Comparison of ENCODE assay signal across 8 cellular contexts in genomic region chr15:22757440-22758071, GRCh38. TPM values are rescaled to one million over a fixed set of nuclear protein-coding genes. Genes with fewer than 3 reads are reported as not detected.
DNase-seq lines count a peak whose midpoint lies in the region; ATAC-seq, FAIRE-seq and TF ChIP-seq lines count a peak whose summit lies in the region.
"Not testable (repeated sequence)": the region's sequence is repeated elsewhere in the genome, so short reads cannot be mapped to it uniquely, and the experiment has no call there.

No MANE protein-coding gene starts in this region.

- not testable (repeated sequence) for TF ChIP-seq CTCF in A549 (IDR thresholded peaks at IDR 0.05)

- FAIRE-seq in A549 (lab: Jason Lieb, UNC); small intestine (lab: Jason Lieb, UNC): not testable (repeated sequence)

- POLR2A ChIA-PET in A549 (lab: Yijun Ruan, JAX): not testable (repeated sequence)

- ATAC-seq in A549 (peak; percentile 93 to 99), GM18502 (IDR thresholded peaks at IDR 0.05; ENCODE audit: poor library complexity, unreplicated experiment) (peak; percentile 89), HG03025 (IDR thresholded peaks at IDR 0.05; ENCODE audit: low FRiP score, unreplicated experiment) (peak; percentile 49), left lobe of liver (peak; percentile 68)

- H3K27ac ChIP-seq in A549: peak overlapping the region; percentile 44 to 59; a peak in 2 of 6 replicates
- H3K27ac ChIP-seq in small intestine (ENCODE audit: low read depth in 1 of 2, low read length in 1 of 2): not testable (repeated sequence)

- not testable (repeated sequence) for TF ChIP-seq RAD21 in A549 (conservative IDR thresholded peaks at IDR 0.05 in 1 of 2, IDR thresholded peaks at IDR 0.05 in 1 of 2)

- peak in 1 of 2 experiments; percentile 38 for DNase-seq in A549 (ENCODE audit: low read depth in 1 of 2, low spot score in 1 of 2)
- peak; percentile 81 for DNase-seq in NCI-H748 (lab: John Stamatoyannopoulos, UW; ENCODE audit: unreplicated experiment)
- DNase-seq in activated T-cell treated with anti-CD3 and anti-CD28 coated beads for 1 hour (ENCODE audit: low read depth): peak; percentile 27
- DNase-seq in dermis blood vessel endothelial cell: peak; percentile 58
- peak; percentile 49 for DNase-seq in left lobe of liver (ENCODE audit: low spot score)
- DNase-seq in small intestine: peak; percentile 20

- peak overlapping the region; percentile 100 for H3K4me2 ChIP-seq in A549

- CTCF ChIA-PET in A549 (lab: Yijun Ruan, JAX): not testable (repeated sequence)

- H3K27me3 ChIP-seq in small intestine (ENCODE audit: control insufficient read depth in 2 of 2, insufficient read depth in 2 of 2, low read length in 2 of 2): not testable (repeated sequence)

- H3K4me3 ChIP-seq in A549 (peak overlapping the region; percentile 55), small intestine (ENCODE audit: low read depth in 1 of 2, low read length in 2 of 2) (peak overlapping the region in 1 of 2 donors; percentile 47)

- not testable (repeated sequence) for H3K4me1 ChIP-seq in A549; small intestine (ENCODE audit: control insufficient read depth in 2 of 2, insufficient read depth in 1 of 2, low read depth in 1 of 2, low read length in 1 of 2)

- TF ChIP-seq POLR2A in A549 (IDR thresholded peaks at IDR 0.05; ENCODE audit: low read length): not testable (repeated sequence)

- TF ChIP-seq EP300 in A549 (IDR thresholded peaks at IDR 0.05): not testable (repeated sequence)

- 14% methylated on average over 43 of the region's 55 CpGs for WGBS in A549 (ENCODE audit: missing lambda C conversion rate)
- 1 to 3% (median 2%) methylated on average over 49 to 55 of the region's 55 CpGs for WGBS in small intestine, 3 donors

- not testable (repeated sequence) for H3K36me3 ChIP-seq in small intestine (ENCODE audit: control insufficient read depth in 2 of 2, insufficient read depth in 2 of 2, low read length in 2 of 2)

- H3K9me3 ChIP-seq in A549; small intestine (ENCODE audit: control insufficient read depth, low read depth): not testable (repeated sequence)

TF ChIP-seq in A549, 52 proteins besides CTCF, POLR2A, EP300 and RAD21:
- peak; percentile 93 for TF ChIP-seq E2F6 (IDR thresholded peaks at IDR 0.05; ENCODE audit: borderline replicate concordance, low read depth)
- peak; percentile 81 for TF ChIP-seq MAX (IDR thresholded peaks at IDR 0.05)
TF ChIP-seq in A549: peak in this region for 2; not testable (repeated sequence) for 50.

RNA-seq across cellular contexts. Expression of gene NIPA1, which starts 28.9 kb away (rescaled TPM):
- 44.6 and 47.8 TPM in 2 replicates for polyA plus RNA-seq in A549 (2011; rRNA removed)
- 23.6 and 29.7 TPM in 2 replicates for polyA plus RNA-seq in A549 (2012; cell fraction: cytosol; rRNA removed)
- polyA plus RNA-seq in A549 (2012; cell fraction: nucleus; rRNA removed): 20.2 and 29.1 TPM in 2 replicates
- 21.8 to 23.3 TPM (median 22.0 TPM) in 3 replicates for polyA plus RNA-seq in A549 (2017; fragmentation: RNase III; extraction: RNeasy Plus Mini Kit Qiagen cat#74134 plus additional on column Dnase treatment)
- polyA minus RNA-seq in A549 (2011; rRNA and poly(A)+ RNA removed): 71.1 and 71.2 TPM in 2 replicates
- 8.5 and 17.1 TPM in 2 replicates for total RNA-seq in dermis blood vessel endothelial cell
- 9.8 TPM for total RNA-seq in left lobe of liver
- 10 to 100 TPM in 1 of 3 donors, 1 to 10 TPM in 2; 8.4 to 11.0 (median 8.7) TPM for polyA plus RNA-seq in small intestine
